ENCODE assay signal across 13 cellular contexts in the genomic region with DNA sequence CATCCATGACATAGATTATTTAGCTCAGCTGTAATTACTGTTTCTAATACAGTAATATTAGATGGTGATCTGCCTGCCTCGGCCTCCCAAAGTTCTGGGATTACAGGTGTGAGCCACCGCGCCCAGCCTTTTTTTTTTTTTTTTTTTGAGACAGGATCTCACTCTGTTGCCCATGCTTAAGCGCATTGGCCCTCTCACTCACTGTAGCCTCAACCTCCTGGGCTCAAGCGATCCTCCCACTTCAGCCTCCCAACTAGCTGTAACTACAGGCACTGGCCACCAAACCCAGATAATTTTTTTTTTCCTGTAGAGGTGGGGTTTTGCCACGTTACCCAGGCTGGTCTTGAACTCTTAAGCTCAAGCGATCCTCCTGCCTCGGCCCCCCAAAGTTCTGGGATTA. TPM values are rescaled to one million over a fixed set of nuclear protein-coding genes. Genes with fewer than 3 reads are reported as not detected.
DNase-seq lines count a peak whose midpoint lies in the region; ATAC-seq and TF ChIP-seq lines count a peak whose summit lies in the region.
"Not testable (repeated sequence)": the region's sequence is repeated elsewhere in the genome, so short reads cannot be mapped to it uniquely, and the experiment has no call there.
"Had no signal": no experiment of that assay in that cellular context is flagged by ENCODE, and none has a peak within 500 bp of the region (broad histone marks: within the 10 kb centered on the region; RNA-seq: fewer than 3 reads in every experiment).

No MANE protein-coding gene starts in this region.

- H3K4me1 ChIP-seq in CD4-positive, alpha-beta memory T cell (ENCODE audit: insufficient read depth, low read length), result peaks cover 53% of the 10 kb centered on the region
- peaks cover 69% of the 10 kb centered on the region for H3K4me1 ChIP-seq in OCI-LY7 (ENCODE audit: insufficient read depth, low read length, poor library complexity, severe bottlenecking)
- peaks cover 39 to 40% of the 10 kb centered on the region in 2 donors for H3K4me1 ChIP-seq in naive thymus-derived CD4-positive, alpha-beta T cell (ENCODE audit: control insufficient read depth in 2 of 2, insufficient read depth in 2 of 2, low read length in 2 of 2)

- H3K27me3 Mint-ChIP-seq in CD4-positive, alpha-beta memory T cell; activated CD8-positive, alpha-beta T cell treated with anti-CD3 and anti-CD28 coated beads for 36 hours; activated naive CD8-positive, alpha-beta T cell treated with anti-CD3 and anti-CD28 coated beads, Interleukin-2, amount 10 ng/mL, durations not matched to agents 7 days and 5 days; dendritic cell treated with granulocyte-macrophage colony-stimulating factor and Interleukin-4, amounts not matched to agents 40 ng/mL and 50 ng/mL, for 4 days; naive thymus-derived CD4-positive, alpha-beta T cell; stimulated activated memory B cell treated with anti-CD40 and anti-IgM and Interleukin-4, amounts not matched to agents 10 μg/mL and 1 μg/mL and 100 μg/mL, for 72 hours: not testable (repeated sequence)

- peaks cover 21% of the 10 kb centered on the region; the same call in 1 of the 2 replicates for H3K79me2 ChIP-seq in OCI-LY7 (ENCODE audit: insufficient read depth, low read depth, low read length)

- BruUV-seq in OCI-LY7 (replicated peaks; lab: Mats Ljungman, UMichigan), result not testable (repeated sequence)

- not testable (repeated sequence) for H3K36me3 ChIP-seq in CD4-positive, alpha-beta memory T cell (ENCODE audit: insufficient read depth, low read length); OCI-LY7 (ENCODE audit: insufficient read depth, low read length); naive thymus-derived CD4-positive, alpha-beta T cell (ENCODE audit: control insufficient read depth in 2 of 3, insufficient read depth in 3 of 3, low read length in 3 of 3)

- not testable (repeated sequence) for DNase-seq in CD4-positive, alpha-beta memory T cell; OCI-LY7 (ENCODE audit: low spot score); activated CD8-positive, alpha-beta T cell treated with anti-CD3 and anti-CD28 coated beads for 36 hours; activated naive CD8-positive, alpha-beta T cell treated with anti-CD3 and anti-CD28 coated beads, Interleukin-2, amount 10 ng/mL, durations not matched to agents 7 days and 5 days; naive thymus-derived CD4-positive, alpha-beta T cell

- not testable (repeated sequence) for ATAC-seq in activated CD8-positive, alpha-beta T cell treated with anti-CD3 and anti-CD28 coated beads for 36 hours; activated naive CD8-positive, alpha-beta T cell treated with anti-CD3 and anti-CD28 coated beads, Interleukin-2, amount 10 ng/mL, durations not matched to agents 7 days and 5 days (ENCODE audit: low read depth); naive thymus-derived CD4-positive, alpha-beta T cell; stimulated activated memory B cell treated with anti-CD40 and anti-IgM and Interleukin-4, amounts not matched to agents 10 μg/mL and 1 μg/mL and 100 μg/mL, for 72 hours

- peaks cover 11 to 26% of the 10 kb centered on the region in 2 donors for H3K36me3 Mint-ChIP-seq in CD4-positive, alpha-beta memory T cell
- peaks cover 23% of the 10 kb centered on the region for H3K36me3 Mint-ChIP-seq in activated CD8-positive, alpha-beta T cell treated with anti-CD3 and anti-CD28 coated beads for 36 hours (ENCODE audit: low read depth)
- not testable (repeated sequence) for H3K36me3 Mint-ChIP-seq in activated naive CD8-positive, alpha-beta T cell treated with anti-CD3 and anti-CD28 coated beads, Interleukin-2, amount 10 ng/mL, durations not matched to agents 7 days and 5 days
- peaks cover 21% of the 10 kb centered on the region for H3K36me3 Mint-ChIP-seq in dendritic cell treated with granulocyte-macrophage colony-stimulating factor and Interleukin-4, amounts not matched to agents 40 ng/mL and 50 ng/mL, for 4 days (ENCODE audit: low read depth)
- H3K36me3 Mint-ChIP-seq in naive thymus-derived CD4-positive, alpha-beta T cell, result peaks cover 0 to 17% (median 12%) of the 10 kb centered on the region in 5 donors
- peaks cover 13% of the 10 kb centered on the region for H3K36me3 Mint-ChIP-seq in stimulated activated memory B cell treated with anti-CD40 and anti-IgM and Interleukin-4, amounts not matched to agents 10 μg/mL and 1 μg/mL and 100 μg/mL, for 72 hours

- not testable (repeated sequence) for H3K9me2 ChIP-seq in OCI-LY7 (ENCODE audit: insufficient read depth, low read length)

- H3K4me2 ChIP-seq in OCI-LY7 (ENCODE audit: low read length), result not testable (repeated sequence)

- H3K9me3 ChIP-seq in CD4-positive, alpha-beta memory T cell (ENCODE audit: control insufficient read depth in 1 of 2, low read length in 2 of 2); OCI-LY7 (ENCODE audit: low read length); naive thymus-derived CD4-positive, alpha-beta T cell (ENCODE audit: control insufficient read depth in 2 of 3, low read length in 3 of 3): not testable (repeated sequence)

- H2AFZ ChIP-seq in OCI-LY7 (ENCODE audit: low read length), result not testable (repeated sequence)

- not testable (repeated sequence) for H3K4me3 ChIP-seq in CD4-positive, alpha-beta memory T cell (ENCODE audit: low read length in 2 of 2); OCI-LY7 (ENCODE audit: low read depth, low read length, poor library complexity, severe bottlenecking); naive thymus-derived CD4-positive, alpha-beta T cell (ENCODE audit: low read length)

- not testable (repeated sequence) for H3K27me3 ChIP-seq in CD4-positive, alpha-beta memory T cell (ENCODE audit: insufficient read depth, low read length); naive thymus-derived CD4-positive, alpha-beta T cell (ENCODE audit: control insufficient read depth in 2 of 2, insufficient read depth in 2 of 2, low read length in 2 of 2)

- not testable (repeated sequence) for H4K20me1 ChIP-seq in OCI-LY7 (ENCODE audit: insufficient read depth, low read length)

- peaks cover 33 to 67% (median 44%) of the 10 kb centered on the region in 4 donors for H3K4me1 Mint-ChIP-seq in CD4-positive, alpha-beta memory T cell
- H3K4me1 Mint-ChIP-seq in activated CD8-positive, alpha-beta T cell treated with anti-CD3 and anti-CD28 coated beads for 36 hours (ENCODE audit: low read depth), result peaks cover 55% of the 10 kb centered on the region
- peaks cover 42% of the 10 kb centered on the region for H3K4me1 Mint-ChIP-seq in activated naive CD8-positive, alpha-beta T cell treated with anti-CD3 and anti-CD28 coated beads, Interleukin-2, amount 10 ng/mL, durations not matched to agents 7 days and 5 days
- peaks cover 72% of the 10 kb centered on the region for H3K4me1 Mint-ChIP-seq in dendritic cell treated with granulocyte-macrophage colony-stimulating factor and Interleukin-4, amounts not matched to agents 40 ng/mL and 50 ng/mL, for 4 days (ENCODE audit: low read depth)
- H3K4me1 Mint-ChIP-seq in naive thymus-derived CD4-positive, alpha-beta T cell, result peaks cover 27 to 82% (median 64%) of the 10 kb centered on the region in 7 donors
- H3K4me1 Mint-ChIP-seq in stimulated activated memory B cell treated with anti-CD40 and anti-IgM and Interleukin-4, amounts not matched to agents 10 μg/mL and 1 μg/mL and 100 μg/mL, for 72 hours, result peaks cover 46% of the 10 kb centered on the region

- H3K9me3 Mint-ChIP-seq in CD4-positive, alpha-beta memory T cell; activated CD8-positive, alpha-beta T cell treated with anti-CD3 and anti-CD28 coated beads for 36 hours; activated naive CD8-positive, alpha-beta T cell treated with anti-CD3 and anti-CD28 coated beads, Interleukin-2, amount 10 ng/mL, durations not matched to agents 7 days and 5 days; dendritic cell treated with granulocyte-macrophage colony-stimulating factor and Interleukin-4, amounts not matched to agents 40 ng/mL and 50 ng/mL, for 4 days; naive thymus-derived CD4-positive, alpha-beta T cell; stimulated activated memory B cell treated with anti-CD40 and anti-IgM and Interleukin-4, amounts not matched to agents 10 μg/mL and 1 μg/mL and 100 μg/mL, for 72 hours: not testable (repeated sequence)

- CTCF ChIA-PET in CD4-positive, alpha-beta memory T cell (lab: Charles Lee; ENCODE audit: partially characterized antibody), result interaction anchor here (0.7 to 4.1 kb wide), 5 partner anchors 11 to 330 kb away, joined by 3 to 23 read pairs (median 3); a partner anchor contains a TSS
- CTCF ChIA-PET in OCI-LY7 (lab: Charles Lee; ENCODE audit: unreplicated experiment), result interaction anchor here (1.4 kb wide), 1 partner anchor 25 kb away, joined by 3 read pairs; a partner anchor contains a TSS
- CTCF ChIA-PET in activated CD8-positive, alpha-beta T cell treated with anti-CD3 and anti-CD28 coated beads for 36 hours (lab: Charles Lee), result interaction anchor here (1.5 to 3.3 kb wide), 2 partner anchors 24 to 128 kb away, joined by 4 to 13 read pairs; a partner anchor contains a TSS
- CTCF ChIA-PET in naive thymus-derived CD4-positive, alpha-beta T cell (lab: Charles Lee), result interaction anchor here (0.7 to 1.5 kb wide), 2 partner anchors 128 to 129 kb away, joined by 3 read pairs; no protein-coding TSS in a partner anchor

- H3K27ac ChIP-seq in 22Rv1 (peak overlapping the region; percentile 86; the same call in 1 of the 2 replicates), OCI-LY7 (ENCODE audit: low read depth, low read length, poor library complexity, severe bottlenecking) (peak overlapping the region; percentile 85)
- H3K27ac ChIP-seq in CD4-positive, alpha-beta memory T cell (ENCODE audit: low read depth, low read length), result not testable (repeated sequence)
- H3K27ac ChIP-seq in naive thymus-derived CD4-positive, alpha-beta T cell (ENCODE audit: low read depth, low read length), result peak overlapping the region; percentile 98

- TF ChIP-seq CTCF in 22Rv1 (IDR thresholded peaks at IDR 0.05); OCI-LY7 (conservative IDR thresholded peaks at IDR 0.05; ENCODE audit: low read length); activated CD8-positive, alpha-beta T cell treated with anti-CD3 and anti-CD28 coated beads for 36 hours (IDR thresholded peaks at IDR 0.05): not testable (repeated sequence)

- intact Hi-C loops in CD4-positive, alpha-beta memory T cell (cut with micrococcal nuclease); OCI-LY7 (cut with micrococcal nuclease; ENCODE audit: unreplicated experiment); activated CD8-positive, alpha-beta T cell treated with anti-CD3 and anti-CD28 coated beads for 36 hours (cut with micrococcal nuclease); dendritic cell treated with granulocyte-macrophage colony-stimulating factor and Interleukin-4, amounts not matched to agents 40 ng/mL and 50 ng/mL, for 4 days (cut with micrococcal nuclease): not testable (repeated sequence)
- intact Hi-C loops in naive thymus-derived CD4-positive, alpha-beta T cell (cut with micrococcal nuclease), result loop anchor here in 1 of 2 donors (2.0 to 10.0 kb wide), 2 partner anchors 77 to 1409 kb away; a partner anchor contains a TSS

- not testable (repeated sequence) for H3K4me3 Mint-ChIP-seq in CD4-positive, alpha-beta memory T cell; activated CD8-positive, alpha-beta T cell treated with anti-CD3 and anti-CD28 coated beads for 36 hours; dendritic cell treated with granulocyte-macrophage colony-stimulating factor and Interleukin-4, amounts not matched to agents 40 ng/mL and 50 ng/mL, for 4 days; naive thymus-derived CD4-positive, alpha-beta T cell
- peak overlapping the region; percentile 28 for H3K4me3 Mint-ChIP-seq in activated naive CD8-positive, alpha-beta T cell treated with anti-CD3 and anti-CD28 coated beads, Interleukin-2, amount 10 ng/mL, durations not matched to agents 7 days and 5 days
- H3K4me3 Mint-ChIP-seq in stimulated activated memory B cell treated with anti-CD40 and anti-IgM and Interleukin-4, amounts not matched to agents 10 μg/mL and 1 μg/mL and 100 μg/mL, for 72 hours, result peak overlapping the region; percentile 13

- POLR2A ChIA-PET in CD4-positive, alpha-beta memory T cell (lab: Charles Lee; ENCODE audit: partially characterized antibody), result interaction anchor here (0.6 to 14.4 kb wide), 4 partner anchors 11 to 128 kb away, joined by 3 to 264 read pairs (median 60); a partner anchor contains a TSS
- POLR2A ChIA-PET in OCI-LY7 (lab: Charles Lee), result interaction anchor here (0.7 to 9.4 kb wide), 12 partner anchors 18 to 171 kb away, joined by 3 to 70 read pairs (median 5); a partner anchor contains a TSS
- POLR2A ChIA-PET in activated CD8-positive, alpha-beta T cell treated with anti-CD3 and anti-CD28 coated beads for 36 hours (lab: Charles Lee), result interaction anchor here (1.0 to 3.8 kb wide), 6 partner anchors 15 to 37 kb away, joined by 3 to 28 read pairs (median 4); a partner anchor contains a TSS
- POLR2A ChIA-PET in activated naive CD8-positive, alpha-beta T cell treated with anti-CD3 and anti-CD28 coated beads, Interleukin-2, amount 10 ng/mL, durations not matched to agents 7 days and 5 days (lab: Charles Lee), result interaction anchor here (0.7 to 5.0 kb wide), 3 partner anchors 20 to 267 kb away, joined by 6 to 40 read pairs (median 28); a partner anchor contains a TSS
- POLR2A ChIA-PET in naive thymus-derived CD4-positive, alpha-beta T cell (lab: Charles Lee), result interaction anchor here (0.7 to 9.8 kb wide), 4 partner anchors 8 to 132 kb away, joined by 3 to 156 read pairs (median 35); a partner anchor contains a TSS

- H3K27ac Mint-ChIP-seq in CD4-positive, alpha-beta memory T cell, result peak overlapping the region in 4 of 7 donors; percentile 37 to 100 (median 100)
- peak overlapping the region; percentile 18 for H3K27ac Mint-ChIP-seq in activated CD8-positive, alpha-beta T cell treated with anti-CD3 and anti-CD28 coated beads for 36 hours
- H3K27ac Mint-ChIP-seq in activated naive CD8-positive, alpha-beta T cell treated with anti-CD3 and anti-CD28 coated beads, Interleukin-2, amount 10 ng/mL, durations not matched to agents 7 days and 5 days, result not testable (repeated sequence)
- H3K27ac Mint-ChIP-seq in dendritic cell treated with granulocyte-macrophage colony-stimulating factor and Interleukin-4, amounts not matched to agents 40 ng/mL and 50 ng/mL, for 4 days, result peak overlapping the region; percentile 100
- H3K27ac Mint-ChIP-seq in naive thymus-derived CD4-positive, alpha-beta T cell, result peak overlapping the region in 7 of 9 donors; percentile 26 to 100 (median 99)
- peak overlapping the region; percentile 100 for H3K27ac Mint-ChIP-seq in stimulated activated memory B cell treated with anti-CD40 and anti-IgM and Interleukin-4, amounts not matched to agents 10 μg/mL and 1 μg/mL and 100 μg/mL, for 72 hours

RNA-seq across cellular contexts. Expression of a gene that starts 1.7 kb away (rescaled TPM):
- 100 to 1,000 TPM; 193 to 203 TPM for total RNA-seq in CD4-positive, alpha-beta memory T cell
- 10 to 100 TPM in 1 of 2 donors, 1 to 10 TPM in 1; 5.6 to 10.2 TPM for polyA plus RNA-seq in CD4-positive, alpha-beta memory T cell
- 69.9 and 106 TPM in 2 replicates for total RNA-seq in OCI-LY7 (2014; rRNA removed; shearing (Covaris generic))
- total RNA-seq in OCI-LY7 (2022), result 117 and 132 TPM in 2 replicates
- total RNA-seq in activated CD8-positive, alpha-beta T cell treated with anti-CD3 and anti-CD28 coated beads for 36 hours, result 10 to 100 TPM; 55.7 to 69.0 TPM
- 100 to 1,000 TPM; 106 to 115 TPM for total RNA-seq in activated naive CD8-positive, alpha-beta T cell treated with anti-CD3 and anti-CD28 coated beads, Interleukin-2, amount 10 ng/mL, durations not matched to agents 7 days and 5 days
- total RNA-seq in naive thymus-derived CD4-positive, alpha-beta T cell, result 100 to 1,000 TPM in 4 of 5 experiments, 10 to 100 TPM in 1; 65.8 to 279 (median 144) TPM
- 10 to 100 TPM; 11.4 to 13.9 TPM for polyA plus RNA-seq in naive thymus-derived CD4-positive, alpha-beta T cell

RNA-seq across cellular contexts. Expression of a gene that starts 3.2 kb away (rescaled TPM):
- total RNA-seq in CD4-positive, alpha-beta memory T cell, result 10 to 100 TPM; 34.1 to 34.4 TPM
- 10 to 100 TPM; 30.3 to 40.1 TPM for polyA plus RNA-seq in CD4-positive, alpha-beta memory T cell
- total RNA-seq in OCI-LY7 (2014; rRNA removed; shearing (Covaris generic)), result 16.3 and 18.3 TPM in 2 replicates
- total RNA-seq in OCI-LY7 (2022), result 9.8 and 12.7 TPM in 2 replicates
- 10 to 100 TPM; 41.3 to 41.5 TPM for total RNA-seq in activated CD8-positive, alpha-beta T cell treated with anti-CD3 and anti-CD28 coated beads for 36 hours
- 10 to 100 TPM; 10.2 to 10.9 TPM for total RNA-seq in activated naive CD8-positive, alpha-beta T cell treated with anti-CD3 and anti-CD28 coated beads, Interleukin-2, amount 10 ng/mL, durations not matched to agents 7 days and 5 days
- total RNA-seq in naive thymus-derived CD4-positive, alpha-beta T cell, result 10 to 100 TPM; 14.4 to 42.0 (median 20.1) TPM
- polyA plus RNA-seq in naive thymus-derived CD4-positive, alpha-beta T cell, result 10 to 100 TPM; 14.8 to 25.2 TPM
- total RNA-seq: A673, IMR-90 had no signal
- polyA plus RNA-seq: AG04450 had no signal

RNA-seq across cellular contexts. Expression of a gene that starts 19.7 kb away (rescaled TPM):
- 10 to 100 TPM; 93.5 to 95.8 TPM for total RNA-seq in CD4-positive, alpha-beta memory T cell
- polyA plus RNA-seq in CD4-positive, alpha-beta memory T cell, result 100 to 1,000 TPM; 174 to 184 TPM
- 62.8 and 75.5 TPM in 2 replicates for total RNA-seq in OCI-LY7 (2014; rRNA removed; shearing (Covaris generic))
- total RNA-seq in OCI-LY7 (2022), result 80.2 and 85.5 TPM in 2 replicates
- total RNA-seq in activated CD8-positive, alpha-beta T cell treated with anti-CD3 and anti-CD28 coated beads for 36 hours, result 10 to 100 TPM; 81.0 to 81.7 TPM
- total RNA-seq in activated naive CD8-positive, alpha-beta T cell treated with anti-CD3 and anti-CD28 coated beads, Interleukin-2, amount 10 ng/mL, durations not matched to agents 7 days and 5 days, result 10 to 100 TPM; 85.6 to 89.0 TPM
- 100 to 1,000 TPM in 1 of 5 experiments, 10 to 100 TPM in 4; 48.4 to 134 (median 87.6) TPM for total RNA-seq in naive thymus-derived CD4-positive, alpha-beta T cell
- 100 to 1,000 TPM; 183 to 184 TPM for polyA plus RNA-seq in naive thymus-derived CD4-positive, alpha-beta T cell

RNA-seq across cellular contexts. Expression of a gene that starts 24.4 kb away (rescaled TPM):
- 100 to 1,000 TPM; 192 to 193 TPM for total RNA-seq in CD4-positive, alpha-beta memory T cell
- polyA plus RNA-seq in CD4-positive, alpha-beta memory T cell, result 10 to 100 TPM; 74.4 to 80.6 TPM
- 75.3 and 89.0 TPM in 2 replicates for total RNA-seq in OCI-LY7 (2014; rRNA removed; shearing (Covaris generic))
- 126 and 135 TPM in 2 replicates for total RNA-seq in OCI-LY7 (2022)
- 10 to 100 TPM; 64.4 to 69.7 TPM for total RNA-seq in activated CD8-positive, alpha-beta T cell treated with anti-CD3 and anti-CD28 coated beads for 36 hours
- 100 to 1,000 TPM; 263 to 275 TPM for total RNA-seq in activated naive CD8-positive, alpha-beta T cell treated with anti-CD3 and anti-CD28 coated beads, Interleukin-2, amount 10 ng/mL, durations not matched to agents 7 days and 5 days
- 100 to 1,000 TPM; 119 to 291 (median 182) TPM for total RNA-seq in naive thymus-derived CD4-positive, alpha-beta T cell
- 10 to 100 TPM; 64.1 to 80.3 TPM for polyA plus RNA-seq in naive thymus-derived CD4-positive, alpha-beta T cell

RNA-seq across cellular contexts. Expression of a gene that starts 27.1 kb away (rescaled TPM):
- total RNA-seq in CD4-positive, alpha-beta memory T cell, result not detected
- not detected for polyA plus RNA-seq in CD4-positive, alpha-beta memory T cell
- total RNA-seq in OCI-LY7 (2014; rRNA removed; shearing (Covaris generic)), result 0.16 TPM in 1 of 2 replicates, not detected in the other
- 0.20 and 0.38 TPM in 2 replicates for total RNA-seq in OCI-LY7 (2022)
- not detected for total RNA-seq in activated CD8-positive, alpha-beta T cell treated with anti-CD3 and anti-CD28 coated beads for 36 hours
- not detected for total RNA-seq in activated naive CD8-positive, alpha-beta T cell treated with anti-CD3 and anti-CD28 coated beads, Interleukin-2, amount 10 ng/mL, durations not matched to agents 7 days and 5 days
- not detected for total RNA-seq in naive thymus-derived CD4-positive, alpha-beta T cell
- under 1 TPM in 1 of 2 donors, not detected in 1; 0.12 TPM for polyA plus RNA-seq in naive thymus-derived CD4-positive, alpha-beta T cell
- total RNA-seq: A673, H1, H9, IMR-90 had no signal
- polyA plus RNA-seq: AG04450, H1, IMR-90 had no signal
